Comparison of ENCODE assay signal across 8 cellular contexts in genomic region chr2:61471905-61472805, GRCh38. TPM values are rescaled to one million over a fixed set of nuclear protein-coding genes. Genes with fewer than 3 reads are reported as not detected.
DNase-seq lines count a peak whose midpoint lies in the region; ATAC-seq, FAIRE-seq and TF ChIP-seq lines count a peak whose summit lies in the region.

No MANE protein-coding gene starts in this region.

- H3K36me3 Mint-ChIP-seq in central memory CD8-positive, alpha-beta T cell (ENCODE audit: insufficient read depth) = peaks cover 38% of the 10 kb centered on the region

- peaks cover 16% of the 10 kb centered on the region for H3K4me1 Mint-ChIP-seq in central memory CD8-positive, alpha-beta T cell

- H3K4me1 ChIP-seq in HAP-1 (peaks cover 7% of the 10 kb centered on the region), transverse colon (peaks cover 9 to 32% (median 17%) of the 10 kb centered on the region in 4 donors)

- TF ChIP-seq CTCF in lower leg skin (IDR thresholded peaks at IDR 0.05) (no peak), transverse colon (IDR thresholded peaks at IDR 0.05) (no peak)

- H3K4me3 Mint-ChIP-seq in central memory CD8-positive, alpha-beta T cell = peak overlapping the region; percentile 93

- no peak for TF ChIP-seq POLR2A in lower leg skin (IDR thresholded peaks at IDR 0.05)
- no peak for TF ChIP-seq POLR2A in transverse colon (IDR thresholded peaks at IDR 0.05)
- TF ChIP-seq POLR2A in H54 (IDR thresholded peaks at IDR 0.05; ENCODE audit: low read depth, low read length) = no peak

- H3K9me3 Mint-ChIP-seq in central memory CD8-positive, alpha-beta T cell = no peaks in the 10 kb centered on the region

- peak overlapping the region; percentile 96 to 99 (median 98) for H3K27ac ChIP-seq in transverse colon

- no peaks in the 10 kb centered on the region for H3K27me3 ChIP-seq in HAP-1 (ENCODE audit: low read depth)
- no peaks in the 10 kb centered on the region for H3K27me3 ChIP-seq in transverse colon

- H3K27ac Mint-ChIP-seq in central memory CD8-positive, alpha-beta T cell (ENCODE audit: low read depth) = peak overlapping the region; percentile 96

- 36 to 38% methylated on average over 19 of the region's 19 CpGs for WGBS in lower leg skin, 2 donors
- WGBS in transverse colon (ENCODE audit: low coverage in 1 of 2), 2 donors = 19 to 35% methylated on average over 11 to 19 of the region's 19 CpGs

- TF ChIP-seq EP300 in transverse colon (IDR thresholded peaks at IDR 0.05; ENCODE audit: low read depth) = no peak

- H3K4me3 ChIP-seq in HAP-1 = peak overlapping the region; percentile 86
- peak overlapping the region; percentile 55 for H3K4me3 ChIP-seq in lower leg skin (ENCODE audit: low read depth, poor library complexity, severe bottlenecking)
- H3K4me3 ChIP-seq in transverse colon = peak overlapping the region; percentile 84 to 92 (median 86)

- H3K9me3 ChIP-seq in HAP-1 = no peaks in the 10 kb centered on the region
- no peaks in the 10 kb centered on the region for H3K9me3 ChIP-seq in transverse colon

- DNase-seq in DMS 273 (lab: John Stamatoyannopoulos, UW; ENCODE audit: unreplicated experiment) = peak; percentile 63
- DNase-seq in HAP-1 (ENCODE audit: low spot score in 2 of 2) = peak in 1 of 2 experiments; percentile 40
- peak; percentile 31 for DNase-seq in RPMI7951 (ENCODE audit: low read depth)
- peak in 1 of 2 donors; percentile 18 for DNase-seq in central memory CD8-positive, alpha-beta T cell (ENCODE audit: low spot score in 2 of 2)
- peak in 1 of 2 donors; percentile 29 for DNase-seq in lower leg skin (ENCODE audit: low spot score in 2 of 2)
- DNase-seq in transverse colon = peak; percentile 34
- DNase-seq in H54 (ENCODE audit: insufficient read length, low spot score) = no peak

- intact Hi-C loops in lower leg skin (cut with DNase I; ENCODE audit: low total_unique reads) = no loop called here
- intact Hi-C loops in transverse colon (cut with DNase I; ENCODE audit: low total_unique reads) = loop anchor here (5.0 kb wide), 1 partner anchor 65 kb away; the partner anchor contains the start of gene XPO1

- peak; percentile 12 for ATAC-seq in central memory CD8-positive, alpha-beta T cell (replicated peaks; ENCODE audit: extremely low read depth, poor library complexity, severe bottlenecking)
- ATAC-seq in HG02798 (IDR thresholded peaks at IDR 0.05; ENCODE audit: poor library complexity, unreplicated experiment) = no peak

- no peaks in the 10 kb centered on the region for H3K27me3 Mint-ChIP-seq in central memory CD8-positive, alpha-beta T cell

- no peak for FAIRE-seq in H54 (lab: Jason Lieb, UNC)

- in situ Hi-C loops in HAP-1 (cut with MboI; ENCODE audit: low sequenced_read_pairs) = no loop called here
- in situ Hi-C loops in transverse colon (cut with MboI; ENCODE audit: low pct_ligation_motif_present in 1 of 4, low pct_unique_long_range_greater_than_20kb in 1 of 4, low sequenced_read_pairs in 3 of 4) = no loop called here

- H3K36me3 ChIP-seq in HAP-1 (replicated peaks) = peaks cover 18% of the 10 kb centered on the region
- H3K36me3 ChIP-seq in transverse colon = peaks cover 0 to under 1% (median 0%) of the 10 kb centered on the region in 4 donors

RNA-seq across cellular contexts. Expression of gene USP34, which starts 1.3 kb away (rescaled TPM):
- 60.3 and 70.0 TPM in 2 replicates for total RNA-seq in RPMI7951 (2014; rRNA removed; shearing (Covaris generic))
- 100 to 1,000 TPM in 2 of 4 donors, 10 to 100 TPM in 2; 84.3 to 181 (median 98.1) TPM for total RNA-seq in lower leg skin
- 100 to 1,000 TPM; 103 to 181 (median 115) TPM for total RNA-seq in transverse colon
